In genomic region chr1:212489284-212489859, GRCh38 we compare ENCODE assay signal across 11 cellular contexts. TPM values are rescaled to one million over a fixed set of nuclear protein-coding genes. Genes with fewer than 3 reads are reported as not detected.
DNase-seq lines count a peak whose midpoint lies in the region; TF ChIP-seq lines count a peak whose summit lies in the region.
"Had no signal": no experiment of that assay in that cellular context is flagged by ENCODE, and none has a peak within 500 bp of the region (broad histone marks: within the 10 kb centered on the region; RNA-seq: fewer than 3 reads in every experiment).

No MANE protein-coding gene starts in this region.

- no peaks in the 10 kb centered on the region for H3K36me3 ChIP-seq in Peyer's patch
- no peaks in the 10 kb centered on the region for H3K36me3 ChIP-seq in skeletal muscle tissue (ENCODE audit: control insufficient read depth in 3 of 3, insufficient read depth in 3 of 3, low read length in 3 of 3)
- no peaks in the 10 kb centered on the region for H3K36me3 ChIP-seq in prostate gland
- H3K36me3 ChIP-seq: left ventricle myocardium inferior had no signal

- H3K9ac ChIP-seq in skeletal muscle tissue (ENCODE audit: low read depth in 1 of 3, low read length in 3 of 3): no peak overlapping the region

- DNase-seq in AG04450 (ENCODE audit: low read depth, low spot score) (no peak), Peyer's patch (no peak), coronary artery (ENCODE audit: low spot score) (no peak), prostate gland (ENCODE audit: low spot score) (no peak), NCI-H748 treated with DMSO at 0.1 percent for 48 hours (lab: John Stamatoyannopoulos, UW) (no peak), GF-D8 (lab: John Stamatoyannopoulos, UW) (no peak), NCI-H187 treated with DMSO at 0.1 percent for 48 hours (lab: John Stamatoyannopoulos, UW) (no peak)
- DNase-seq: activated naive CD4-positive, alpha-beta T cell treated with anti-CD3 and anti-CD28 coated beads, Interleukin-2, amount 50 U/mL, for 16 hours; left ventricle myocardium inferior; NCI-H1048 had no signal

- CTCF ChIA-PET in AG04450 (lab: Charles Lee): interaction anchor here (0.9 to 2.7 kb wide), 4 partner anchors 11 to 260 kb away, joined by 3 to 27 read pairs (median 4); partner anchors contain the start of gene ATF3

- TF ChIP-seq CTCF in AG04450 (IDR thresholded peaks at IDR 0.05; ENCODE audit: low read depth, low read length) (no peak), Peyer's patch (IDR thresholded peaks at IDR 0.05) (no peak), coronary artery (IDR thresholded peaks at IDR 0.05) (no peak), prostate gland (IDR thresholded peaks at IDR 0.05) (no peak)

- TF ChIP-seq POLR2A in Peyer's patch (IDR thresholded peaks at IDR 0.05) (no peak), prostate gland (IDR thresholded peaks at IDR 0.05) (no peak)

- H3K4me1 ChIP-seq in Peyer's patch (peaks cover 0 to 21% (median 0%) of the 10 kb centered on the region in 4 donors), skeletal muscle tissue (ENCODE audit: control insufficient read depth in 3 of 3, insufficient read depth in 3 of 3, low read length in 3 of 3) (peaks cover 6 to 11% (median 9%) of the 10 kb centered on the region in 3 donors), prostate gland (replicated peaks) (no peaks in the 10 kb centered on the region)

- H3K27me3 ChIP-seq in AG04450 (ENCODE audit: control insufficient read depth, insufficient read depth, low read length): no peaks in the 10 kb centered on the region
- no peaks in the 10 kb centered on the region for H3K27me3 ChIP-seq in Peyer's patch
- peaks cover 0 to 2% (median 0%) of the 10 kb centered on the region in 3 donors for H3K27me3 ChIP-seq in skeletal muscle tissue (ENCODE audit: control insufficient read depth in 3 of 3, insufficient read depth in 3 of 3, low read length in 3 of 3)
- no peaks in the 10 kb centered on the region for H3K27me3 ChIP-seq in prostate gland (replicated peaks; ENCODE audit: insufficient read depth)

- POLR2A ChIA-PET in AG04450 (lab: Yijun Ruan, JAX): interaction anchor here (1.4 to 2.1 kb wide), 3 partner anchors 9 to 119 kb away, joined by 5 to 9 read pairs (median 8); partner anchors contain the start of gene ATF3

- intact Hi-C loops in prostate gland (cut with DNase I): no loop called here

- WGBS in prostate gland: 93% methylated on average over 4 of the region's 4 CpGs

- H3K27ac ChIP-seq in AG04450 (ENCODE audit: low read depth, low read length): peak overlapping the region; percentile 89
- H3K27ac ChIP-seq in Peyer's patch: peak overlapping the region in 3 of 4 donors; percentile 28 to 38 (median 29)
- peak overlapping the region; percentile 54 to 60 for H3K27ac ChIP-seq in coronary artery
- H3K27ac ChIP-seq in skeletal muscle tissue (ENCODE audit: low read depth, low read length): peak overlapping the region; percentile 68
- no peak overlapping the region for H3K27ac ChIP-seq in prostate gland
- H3K27ac ChIP-seq: left ventricle myocardium inferior had no signal

- H3K4me3 ChIP-seq in AG04450 (ENCODE audit: low read depth, low read length) (no peak overlapping the region), Peyer's patch (no peak overlapping the region), coronary artery (no peak overlapping the region), skeletal muscle tissue (ENCODE audit: low read length in 3 of 3) (no peak overlapping the region), prostate gland (no peak overlapping the region)
- H3K4me3 ChIP-seq: left ventricle myocardium inferior had no signal

- no peaks in the 10 kb centered on the region for H3K9me3 ChIP-seq in AG04450 (ENCODE audit: control insufficient read depth, insufficient read depth, low read length)
- H3K9me3 ChIP-seq in Peyer's patch: no peaks in the 10 kb centered on the region
- H3K9me3 ChIP-seq in skeletal muscle tissue (ENCODE audit: control insufficient read depth in 3 of 3, low read length in 3 of 3): no peaks in the 10 kb centered on the region
- no peaks in the 10 kb centered on the region for H3K9me3 ChIP-seq in prostate gland
- H3K9me3 ChIP-seq: left ventricle myocardium inferior had no signal

RNA-seq across cellular contexts. Expression of gene NENF, which starts 56.7 kb away (rescaled TPM):
- 73.4 and 81.7 TPM in 2 replicates for polyA plus RNA-seq in AG04450 (2011; rRNA removed)
- polyA minus RNA-seq in AG04450 (2011; rRNA and poly(A)+ RNA removed): 17.2 and 22.2 TPM in 2 replicates
- 10 to 100 TPM; 28.2 to 61.9 (median 34.2) TPM for total RNA-seq in Peyer's patch
- 88.2 TPM for total RNA-seq in skeletal muscle tissue
- total RNA-seq in prostate gland: 100 to 1,000 TPM in 1 of 2 donors, 10 to 100 TPM in 1; 83.2 to 277 TPM

Comparison
In these comparisons a context has a peak if more than half of its experiments do, and no peak if none do; other contexts are left out.
1. H3K27ac ChIP-seq: peak in AG04450 (single experiment), Peyer's patch (3 of 4), coronary artery (2 of 2) and skeletal muscle tissue (single experiment); none in prostate gland (0 of 2).